8 cellular contexts compared by ENCODE assay signal in the genomic region with DNA sequence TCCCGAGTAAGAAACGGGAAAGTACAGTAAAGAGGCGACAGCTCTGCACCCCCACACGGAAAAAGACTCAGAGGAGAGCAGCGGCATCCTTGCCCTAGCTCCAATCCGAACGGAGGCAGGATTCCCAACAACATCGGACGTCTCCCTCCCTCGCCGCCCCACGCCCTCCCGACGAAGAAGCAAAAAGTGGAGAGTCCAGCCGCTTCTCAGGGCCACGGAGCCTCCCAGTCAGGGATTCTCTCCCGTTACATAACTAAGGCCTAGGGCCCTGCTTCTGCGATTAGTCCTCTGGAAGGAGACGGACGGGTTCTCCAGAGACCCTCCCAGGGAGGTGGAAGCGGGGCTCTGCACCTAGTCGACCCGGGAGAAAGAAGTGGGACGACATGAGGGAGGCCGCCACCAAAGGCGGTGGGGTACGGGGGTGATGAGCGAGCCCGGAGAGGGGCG. TPM values are rescaled to one million over a fixed set of nuclear protein-coding genes. Genes with fewer than 3 reads are reported as not detected.
A peak's percentile ranks its signal among the peaks of the same experiment; 100 is the strongest.
DNase-seq lines count a peak whose midpoint lies in the region; ATAC-seq and TF ChIP-seq lines count a peak whose summit lies in the region.

No MANE protein-coding gene starts in this region.

- H3K9ac ChIP-seq in endodermal cell (ENCODE audit: extremely low read depth, low read length, poor library complexity, severe bottlenecking) (peak overlapping the region; percentile 96), mesenchymal stem cell (ENCODE audit: low read length) (peak overlapping the region; percentile 94)

- H3K18ac ChIP-seq in mesenchymal stem cell (ENCODE audit: low read depth in 1 of 2, low read length in 2 of 2): peak overlapping the region; percentile 23 to 56

- TF ChIP-seq POLR2A in suprapubic skin (IDR thresholded peaks at IDR 0.05): no peak

- no peak overlapping the region for H3K23ac ChIP-seq in mesenchymal stem cell (ENCODE audit: low read length in 2 of 2)

- peak overlapping the region; percentile 89 for H3K27ac ChIP-seq in endodermal cell (ENCODE audit: low read depth, low read length)
- H3K27ac ChIP-seq in mesenchymal stem cell (ENCODE audit: low read length, poor library complexity, severe bottlenecking): peak overlapping the region; percentile 67
- H3K27ac ChIP-seq in suprapubic skin: peak overlapping the region; percentile 93

- H3K4me3 ChIP-seq in endodermal cell (ENCODE audit: low read length) (peak overlapping the region; percentile 99), mesenchymal stem cell (ENCODE audit: insufficient read depth in 1 of 2, low read depth in 1 of 2, low read length in 2 of 2) (peak overlapping the region; percentile 90 to 94), suprapubic skin (peak overlapping the region; percentile 80)

- TF ChIP-seq EP300 in suprapubic skin (IDR thresholded peaks at IDR 0.05): no peak

- H3K4me1 Mint-ChIP-seq in T-helper 2 cell treated with Interferon-gamma antibody and Interleukin-4, amounts not matched to agents 5 μg/mL and 100 μg/mL, for 36 hours (ENCODE audit: low read depth): peaks cover 19% of the 10 kb centered on the region
- peaks cover 18% of the 10 kb centered on the region for H3K4me1 Mint-ChIP-seq in endodermal cell

- peak overlapping the region; percentile 84 for H3K4me2 ChIP-seq in mesenchymal stem cell (ENCODE audit: low read length, poor library complexity, severe bottlenecking)

- no peak for TF ChIP-seq CTCF in endodermal cell (conservative IDR thresholded peaks at IDR 0.05)
- TF ChIP-seq CTCF in suprapubic skin (IDR thresholded peaks at IDR 0.05): no peak

- H2BK12ac ChIP-seq in mesenchymal stem cell (ENCODE audit: low read length in 2 of 2): no peak overlapping the region

- no peak overlapping the region for H4K8ac ChIP-seq in mesenchymal stem cell (ENCODE audit: low read length)

- H2BK5ac ChIP-seq in mesenchymal stem cell (ENCODE audit: low read depth, low read length, poor library complexity, severe bottlenecking): peak overlapping the region; percentile 24

- H3K27me3 ChIP-seq in endodermal cell (ENCODE audit: control insufficient read depth, insufficient read depth, low read length, poor library complexity, severe bottlenecking) (no peaks in the 10 kb centered on the region), mesenchymal stem cell (ENCODE audit: control insufficient read depth in 1 of 2, insufficient read depth in 1 of 2, low read length in 2 of 2) (no peaks in the 10 kb centered on the region), suprapubic skin (no peaks in the 10 kb centered on the region)

- no peaks in the 10 kb centered on the region for H3K9me3 Mint-ChIP-seq in T-helper 2 cell treated with Interferon-gamma antibody and Interleukin-4, amounts not matched to agents 5 μg/mL and 100 μg/mL, for 36 hours
- no peaks in the 10 kb centered on the region for H3K9me3 Mint-ChIP-seq in endodermal cell

- H3K9me3 ChIP-seq in endodermal cell (ENCODE audit: control insufficient read depth, low read length) (no peaks in the 10 kb centered on the region), mesenchymal stem cell (ENCODE audit: control insufficient read depth, low read length) (no peaks in the 10 kb centered on the region), suprapubic skin (no peaks in the 10 kb centered on the region)

- WGBS in endodermal cell (ENCODE audit: insufficient coverage in 1 of 2, insufficient read length in 1 of 2), 2 experiments: 0% methylated on average over 5 to 30 of the region's 30 CpGs
- 0% methylated on average over 19 of the region's 30 CpGs for WGBS in mesenchymal stem cell
- WGBS in suprapubic skin: under 1% methylated on average over 10 of the region's 30 CpGs

- peak overlapping the region; percentile 76 for H2BK120ac ChIP-seq in mesenchymal stem cell (ENCODE audit: low read depth, low read length)

- DNase-seq in DMS53 (lab: John Stamatoyannopoulos, UW) (peak; percentile 51), DMS53 treated with DMSO at 0.1 percent for 48 hours (lab: John Stamatoyannopoulos, UW; ENCODE audit: unreplicated experiment) (no peak), endodermal cell (no peak), mesenchymal stem cell (peak; percentile 83), suprapubic skin (ENCODE audit: low spot score in 2 of 2) (peak in 1 of 2 donors; percentile 68)
- DNase-seq in T-helper 2 cell treated with Interferon-gamma antibody and Interleukin-4, amounts not matched to agents 5 μg/mL and 100 μg/mL, for 36 hours (ENCODE audit: low spot score): peak; percentile 17

- H2BK15ac ChIP-seq in mesenchymal stem cell (ENCODE audit: low read depth, poor library complexity, severe bottlenecking): no peak overlapping the region

- H4K91ac ChIP-seq in mesenchymal stem cell (ENCODE audit: low read length): no peak overlapping the region

- peaks cover 12% of the 10 kb centered on the region for H3K36me3 ChIP-seq in endodermal cell (ENCODE audit: control insufficient read depth, insufficient read depth, low read length)
- no peaks in the 10 kb centered on the region for H3K36me3 ChIP-seq in mesenchymal stem cell (ENCODE audit: control insufficient read depth in 1 of 2, insufficient read depth in 2 of 2, low read depth in 1 of 2, low read length in 2 of 2)
- no peaks in the 10 kb centered on the region for H3K36me3 ChIP-seq in suprapubic skin

- H3K4me3 Mint-ChIP-seq in T-helper 2 cell treated with Interferon-gamma antibody and Interleukin-4, amounts not matched to agents 5 μg/mL and 100 μg/mL, for 36 hours: peak overlapping the region; percentile 96
- peak overlapping the region; percentile 97 for H3K4me3 Mint-ChIP-seq in endodermal cell

- peak overlapping the region; percentile 57 for H2AFZ ChIP-seq in mesenchymal stem cell (ENCODE audit: low read depth, low read length)

- no peak overlapping the region for H2AK5ac ChIP-seq in mesenchymal stem cell (ENCODE audit: low read length, severe bottlenecking)

- ATAC-seq in GM21390 (IDR thresholded peaks at IDR 0.05; ENCODE audit: unreplicated experiment) (peak; percentile 32), HG03571 (IDR thresholded peaks at IDR 0.05; ENCODE audit: unreplicated experiment) (peak; percentile 31)

- H3K27ac Mint-ChIP-seq in T-helper 2 cell treated with Interferon-gamma antibody and Interleukin-4, amounts not matched to agents 5 μg/mL and 100 μg/mL, for 36 hours: peak overlapping the region; percentile 90
- H3K27ac Mint-ChIP-seq in endodermal cell: peak overlapping the region; percentile 96

- H3K27me3 Mint-ChIP-seq in T-helper 2 cell treated with Interferon-gamma antibody and Interleukin-4, amounts not matched to agents 5 μg/mL and 100 μg/mL, for 36 hours (ENCODE audit: low read depth): no peaks in the 10 kb centered on the region
- no peaks in the 10 kb centered on the region for H3K27me3 Mint-ChIP-seq in endodermal cell (ENCODE audit: insufficient read depth)

- peak overlapping the region in 1 of 2 experiments; percentile 65 for H3K4ac ChIP-seq in mesenchymal stem cell (ENCODE audit: low read depth in 1 of 2, low read length in 2 of 2)

- H3K4me1 ChIP-seq in endodermal cell (ENCODE audit: control insufficient read depth, insufficient read depth, low read length) (no peaks in the 10 kb centered on the region), mesenchymal stem cell (ENCODE audit: control insufficient read depth, insufficient read depth, low read depth, low read length) (peaks cover 8% of the 10 kb centered on the region), suprapubic skin (peaks cover 26% of the 10 kb centered on the region)

- H3K79me1 ChIP-seq in mesenchymal stem cell (replicated peaks; ENCODE audit: low read length, poor library complexity, severe bottlenecking): peaks cover 2% of the 10 kb centered on the region

- peak overlapping the region in 1 of 2 experiments; percentile 86 for H3K14ac ChIP-seq in mesenchymal stem cell (ENCODE audit: low read length in 2 of 2)

- H3K36me3 Mint-ChIP-seq in T-helper 2 cell treated with Interferon-gamma antibody and Interleukin-4, amounts not matched to agents 5 μg/mL and 100 μg/mL, for 36 hours (ENCODE audit: low read depth): no peaks in the 10 kb centered on the region
- H3K36me3 Mint-ChIP-seq in endodermal cell (ENCODE audit: low read depth): peaks cover 8% of the 10 kb centered on the region

RNA-seq across cellular contexts. Expression of gene SUMO1, which starts 0.6 kb away (rescaled TPM):
- total RNA-seq in endodermal cell (100 to 1,000 TPM; 168 to 183 TPM), suprapubic skin (10 to 100 TPM; 29.0 to 44.0 (median 37.8) TPM)
- 151 TPM for polyA plus RNA-seq in endodermal cell (2013, experiment 1 of 2)
- polyA plus RNA-seq in endodermal cell (2013, experiment 2 of 2): 147 TPM
- 159 TPM for polyA plus RNA-seq in mesenchymal stem cell (2013, experiment 1 of 2)
- 162 TPM for polyA plus RNA-seq in mesenchymal stem cell (2013, experiment 2 of 2)

RNA-seq across cellular contexts. Expression of gene NOP58, which starts 27.8 kb away (rescaled TPM):
- total RNA-seq in endodermal cell (10 to 100 TPM; 73.5 to 82.7 TPM), suprapubic skin (10 to 100 TPM; 48.0 to 96.9 (median 56.8) TPM)
- polyA plus RNA-seq in endodermal cell (2013, experiment 1 of 2): 74.9 TPM
- 77.2 TPM for polyA plus RNA-seq in endodermal cell (2013, experiment 2 of 2)
- polyA plus RNA-seq in mesenchymal stem cell (2013, experiment 1 of 2): 65.5 TPM
- polyA plus RNA-seq in mesenchymal stem cell (2013, experiment 2 of 2): 65.4 TPM

Comparison
In these comparisons a context has a peak if more than half of its experiments do, and no peak if none do; other contexts are left out.
1. DNase-seq: peak in DMS53 (single experiment), T-helper 2 cell treated with Interferon-gamma antibody and Interleukin-4, amounts not matched to agents 5 μg/mL and 100 μg/mL, for 36 hours (single experiment) and mesenchymal stem cell (single experiment); none in DMS53 treated with DMSO at 0.1 percent for 48 hours (single experiment) and endodermal cell (single experiment).
2. Peak in every context shown above with its lines, with median percentiles within 50 percentile points of each other: H3K27ac ChIP-seq and H3K4me3 ChIP-seq.